15 cellular contexts compared by ENCODE assay signal in genomic region chr1:89703469-89703868, GRCh38.
"Had no signal": no experiment of that assay in that cellular context is flagged by ENCODE, and none has a peak within 500 bp of the region (broad histone marks: within the 10 kb centered on the region; RNA-seq: fewer than 3 reads in every experiment).

No MANE protein-coding gene starts in this region.

- H3K36me3 Mint-ChIP-seq: neural progenitor cell had no signal

- H2AFZ ChIP-seq: neural progenitor cell had no signal

- H3K4me3 Mint-ChIP-seq: neural progenitor cell; stimulated activated naive CD8-positive, alpha-beta T cell treated with anti-CD3 and anti-CD28 coated beads, Interleukin-15, amount 100 ng/mL, for 72 hours; T-helper 1 cell treated with Interleukin-12 subunit alpha and Interleukin-12 subunit beta and Interleukin-4 antibody, amounts not matched to agents 30 μg/mL and 1 μg/mL, for 36 hours; type B pancreatic cell had no signal

- FAIRE-seq: endothelial cell of umbilical vein, TTC549 had no signal

- H3K4me1 ChIP-seq: gastroesophageal sphincter had no signal

- H3K27me3 Mint-ChIP-seq: stimulated activated naive CD8-positive, alpha-beta T cell treated with anti-CD3 and anti-CD28 coated beads, Interleukin-15, amount 100 ng/mL, for 72 hours; type B pancreatic cell had no signal

- H3K9me3 Mint-ChIP-seq: neural progenitor cell, type B pancreatic cell had no signal

- H3K9me3 ChIP-seq: gastroesophageal sphincter, heart right ventricle had no signal

- ATAC-seq: gastroesophageal sphincter; heart right ventricle; left lobe of liver; sciatic nerve; stimulated activated naive CD8-positive, alpha-beta T cell treated with anti-CD3 and anti-CD28 coated beads, Interleukin-15, amount 100 ng/mL, for 72 hours had no signal

- H3K9ac ChIP-seq: neural progenitor cell had no signal

- H3K36me3 ChIP-seq: gastroesophageal sphincter, neural progenitor cell had no signal

- H3K27ac ChIP-seq: gastroesophageal sphincter, heart right ventricle, neural progenitor cell had no signal

- H3K4me2 ChIP-seq: neural progenitor cell had no signal

- H3K27me3 ChIP-seq: gastroesophageal sphincter, heart right ventricle, neural progenitor cell had no signal

- H3K4me3 ChIP-seq: gastroesophageal sphincter, heart right ventricle, neural progenitor cell had no signal

- DNase-seq: activated gamma-delta T cell; aorta; cerebellar nuclear complex; effector CD8-positive, alpha-beta T cell; heart right ventricle; islet precursor cell; stimulated activated naive CD8-positive, alpha-beta T cell treated with anti-CD3 and anti-CD28 coated beads, Interleukin-15, amount 100 ng/mL, for 72 hours had no signal

- H3K27ac Mint-ChIP-seq: neural progenitor cell; stimulated activated naive CD8-positive, alpha-beta T cell treated with anti-CD3 and anti-CD28 coated beads, Interleukin-15, amount 100 ng/mL, for 72 hours; type B pancreatic cell had no signal
